8 cellular contexts compared by ENCODE assay signal in genomic region chr15:56887782-56888127, GRCh38. TPM values are rescaled to one million over a fixed set of nuclear protein-coding genes. Genes with fewer than 3 reads are reported as not detected.
DNase-seq lines count a peak whose midpoint lies in the region; ATAC-seq and TF ChIP-seq lines count a peak whose summit lies in the region.

No MANE protein-coding gene starts in this region.

- H3K9ac ChIP-seq in skeletal muscle satellite cell (ENCODE audit: low read depth, low read length), result peak overlapping the region; percentile 93

- H3F3A ChIP-seq in GM23338 (replicated peaks; ENCODE audit: low read depth), result peaks cover 22% of the 10 kb centered on the region

- H3K9me2 ChIP-seq in GM23338 (ENCODE audit: insufficient read depth), result no peaks in the 10 kb centered on the region

- H3K4me2 ChIP-seq in GM23338 (peak overlapping the region; percentile 80), skeletal muscle satellite cell (ENCODE audit: low read length) (peak overlapping the region; percentile 98)

- H3K9me3 Mint-ChIP-seq in GM23338 (no peaks in the 10 kb centered on the region), WTC11 (no peaks in the 10 kb centered on the region), glutamatergic neuron (ENCODE audit: unreplicated experiment) (peaks cover 4% of the 10 kb centered on the region)

- H3K79me2 ChIP-seq in GM23338 (replicated peaks; ENCODE audit: insufficient read depth), result no peaks in the 10 kb centered on the region

- H3K27me3 ChIP-seq in GM23338 (ENCODE audit: insufficient read depth) (peaks cover 6% of the 10 kb centered on the region), skeletal muscle satellite cell (ENCODE audit: control insufficient read depth, insufficient read depth, low read length) (no peaks in the 10 kb centered on the region)

- H3K27ac ChIP-seq in GM23338 (ENCODE audit: low read depth), result peak overlapping the region; percentile 98

- H3K4me1 Mint-ChIP-seq in GM23338 (peaks cover 29% of the 10 kb centered on the region), WTC11 (peaks cover 29% of the 10 kb centered on the region), glutamatergic neuron (ENCODE audit: low read depth, unreplicated experiment) (peaks cover 31% of the 10 kb centered on the region)

- H2AFZ ChIP-seq in GM23338, result peak overlapping the region; percentile 80

- TF ChIP-seq CTCF in GM23338 (conservative IDR thresholded peaks at IDR 0.05; ENCODE audit: low read depth in 2 of 2), result no peak
- no peak for TF ChIP-seq CTCF in WTC11 (IDR thresholded peaks at IDR 0.05)
- no peak for TF ChIP-seq CTCF in glutamatergic neuron (IDR thresholded peaks at IDR 0.05; ENCODE audit: partially characterized antibody, unreplicated experiment)

- no peaks in the 10 kb centered on the region for H3K9me3 ChIP-seq in skeletal muscle satellite cell (replicated peaks; ENCODE audit: low read length)

- H3K4me3 ChIP-seq in GM23338 (peak overlapping the region; percentile 74), skeletal muscle satellite cell (ENCODE audit: low read length) (peak overlapping the region; percentile 82)

- H3K4me3 Mint-ChIP-seq in GM23338 (peak overlapping the region; percentile 81), WTC11 (peak overlapping the region; percentile 81), glutamatergic neuron (ENCODE audit: unreplicated experiment) (peak overlapping the region; percentile 73)

- ATAC-seq in GM23338 (no peak), WTC11 (no peak), GM21723 (IDR thresholded peaks at IDR 0.05; ENCODE audit: unreplicated experiment) (no peak), GM21576 (IDR thresholded peaks at IDR 0.05; ENCODE audit: unreplicated experiment) (no peak)

- H4K20me1 ChIP-seq in GM23338 (replicated peaks; ENCODE audit: insufficient read depth), result no peaks in the 10 kb centered on the region

- no peak for DNase-seq in GM23338 (ENCODE audit: low spot score)
- DNase-seq in WTC11 (ENCODE audit: low spot score), result no peak
- DNase-seq in glutamatergic neuron, result no peak
- DNase-seq in cerebellar nuclear complex (lab: John Stamatoyannopoulos, UW), result no peak
- no peak for DNase-seq in GM19238 (ENCODE audit: insufficient read length, low spot score)

- CTCF ChIA-PET in WTC11 (lab: Charles Lee), result interaction anchor here (0.6 to 1.0 kb wide), 4 partner anchors 8 to 396 kb away, joined by 3 to 4 read pairs (median 3); partner anchors contain the start of gene TCF12

- POLR2A ChIA-PET in WTC11 (lab: Charles Lee), result interaction anchor here (2.3 kb wide), 1 partner anchor 31 kb away, joined by 25 read pairs; the partner anchor contains the start of gene TCF12

- H3K27ac Mint-ChIP-seq in GM23338 (peak overlapping the region; percentile 91), WTC11 (peak overlapping the region; percentile 94), glutamatergic neuron (ENCODE audit: unreplicated experiment) (peak overlapping the region; percentile 50)

- H3K36me3 ChIP-seq in GM23338 (ENCODE audit: insufficient read depth) (no peaks in the 10 kb centered on the region), skeletal muscle satellite cell (ENCODE audit: insufficient read depth, low read length) (no peaks in the 10 kb centered on the region)

- H3K4me1 ChIP-seq in GM23338 (ENCODE audit: insufficient read depth) (peaks cover 25% of the 10 kb centered on the region), skeletal muscle satellite cell (ENCODE audit: control insufficient read depth, insufficient read depth, low read length) (peaks cover 14% of the 10 kb centered on the region)

- H3K36me3 Mint-ChIP-seq in GM23338 (ENCODE audit: low read depth) (peaks cover 3% of the 10 kb centered on the region; the same call in 1 of the 3 replicates), WTC11 (no peaks in the 10 kb centered on the region), glutamatergic neuron (ENCODE audit: unreplicated experiment) (no peaks in the 10 kb centered on the region)

- H3K27me3 Mint-ChIP-seq in GM23338 (ENCODE audit: insufficient read depth, low read depth, poor library complexity) (peaks cover 6% of the 10 kb centered on the region), WTC11 (ENCODE audit: low read depth) (peaks cover 25% of the 10 kb centered on the region), glutamatergic neuron (ENCODE audit: unreplicated experiment) (peaks cover 7% of the 10 kb centered on the region)

TF ChIP-seq in GM23338, 12 proteins besides CTCF, POLR2A, EP300 and RAD21 (continues in another document):
- TF ChIP-seq ZNF331 (CRISPR knock-in tag; IDR thresholded peaks at IDR 0.05; ENCODE audit: low read depth) (no peak), POLR2AphosphoS5 (IDR thresholded peaks at IDR 0.05; ENCODE audit: low read depth) (no peak), STAT1 (IDR thresholded peaks at IDR 0.05; ENCODE audit: unreplicated experiment) (no peak), EZH2phosphoT487 (IDR thresholded peaks at IDR 0.05; ENCODE audit: unreplicated experiment) (no peak), NANOG (IDR thresholded peaks at IDR 0.05; ENCODE audit: borderline replicate concordance) (no peak), REST (IDR thresholded peaks at IDR 0.05; ENCODE audit: unreplicated experiment) (no peak)

TF ChIP-seq in WTC11, 78 proteins besides CTCF, POLR2A, EP300 and RAD21:
- TF ChIP-seq IRF2 (CRISPR knock-in tag; IDR thresholded peaks at IDR 0.05; ENCODE audit: borderline replicate concordance, low read depth), result no peak
- no peak for TF ChIP-seq ZNF396 (CRISPR knock-in tag; IDR thresholded peaks at IDR 0.05; ENCODE audit: borderline replicate concordance)
- no peak for TF ChIP-seq TCF7 (CRISPR knock-in tag; IDR thresholded peaks at IDR 0.05; ENCODE audit: low read depth)
- TF ChIP-seq E2F5 (CRISPR knock-in tag; IDR thresholded peaks at IDR 0.05), result no peak
- TF ChIP-seq TEAD4 (CRISPR knock-in tag; IDR thresholded peaks at IDR 0.05), result no peak
- TF ChIP-seq KAT7 (CRISPR knock-in tag; IDR thresholded peaks at IDR 0.05; ENCODE audit: borderline replicate concordance), result no peak
- no peak for TF ChIP-seq FOXJ3 (CRISPR knock-in tag; IDR thresholded peaks at IDR 0.05; ENCODE audit: borderline replicate concordance)

RNA-seq across cellular contexts. Expression of gene TCF12, which starts 30.7 kb away (rescaled TPM):
- 69.2 and 104 TPM in 2 replicates for total RNA-seq in GM23338 (2014; rRNA removed; shearing (Covaris generic))
- polyA plus RNA-seq in GM23338 (2016; fragmentation: Nextera tagmentation; extraction: Ambion mirVana), result 26.9 and 27.6 TPM in 2 replicates
- 73.2 to 92.9 TPM (median 81.3 TPM) in 3 replicates for total RNA-seq in WTC11 (2021)
- 140 TPM for total RNA-seq in glutamatergic neuron (ENCODE audit: unreplicated experiment)
- total RNA-seq in skeletal muscle satellite cell (2012; rRNA removed), result 31.5 and 40.8 TPM in 2 replicates
